Comparison of ENCODE assay signal across 11 cellular contexts in genomic region chr5:140363631-140364471, GRCh38. TPM values are rescaled to one million over a fixed set of nuclear protein-coding genes. Genes with fewer than 3 reads are reported as not detected.
DNase-seq lines count a peak whose midpoint lies in the region; ATAC-seq and TF ChIP-seq lines count a peak whose summit lies in the region.
"Had no signal": no experiment of that assay in that cellular context is flagged by ENCODE, and none has a peak within 500 bp of the region (broad histone marks: within the 10 kb centered on the region; RNA-seq: fewer than 3 reads in every experiment).

No MANE protein-coding gene starts in this region.

- TF ChIP-seq CTCF in PC-9 (conservative IDR thresholded peaks at IDR 0.05) (no peak), epithelial cell of esophagus (IDR thresholded peaks at IDR 0.05; ENCODE audit: insufficient read depth, low read depth, low read length, missing control alignments) (no peak), parathyroid adenoma (IDR thresholded peaks at IDR 0.05) (no peak), body of pancreas (IDR thresholded peaks at IDR 0.05) (no peak)

- intact Hi-C loops in PC-9 (cut with micrococcal nuclease; ENCODE audit: unreplicated experiment) (loop anchor here (1.0 kb wide), 1 partner anchor 356 kb away; no protein-coding TSS in a partner anchor), body of pancreas (cut with DNase I) (no loop called here)

- POLR2A ChIA-PET in PC-9 (lab: Charles Lee; ENCODE audit: unreplicated experiment), result no interaction called here

- H3K9me2 ChIP-seq in PC-9 (ENCODE audit: insufficient read depth), result no peaks in the 10 kb centered on the region

- TF ChIP-seq POLR2A in body of pancreas (IDR thresholded peaks at IDR 0.05), result no peak

- ATAC-seq in HG03521 (IDR thresholded peaks at IDR 0.05; ENCODE audit: unreplicated experiment) (no peak), body of pancreas (no peak)

- H4K20me1 ChIP-seq in PC-9 (ENCODE audit: insufficient read depth), result no peaks in the 10 kb centered on the region

- H3K27me3 ChIP-seq in PC-9 (ENCODE audit: insufficient read depth, low read depth) (no peaks in the 10 kb centered on the region), parathyroid adenoma (ENCODE audit: control insufficient read depth, insufficient read depth, low read length) (no peaks in the 10 kb centered on the region), body of pancreas (no peaks in the 10 kb centered on the region)
- H3K27me3 ChIP-seq: tibial nerve had no signal

- H3K27ac ChIP-seq in PC-9 (no peak overlapping the region), parathyroid adenoma (no peak overlapping the region), body of pancreas (no peak overlapping the region)
- H3K27ac ChIP-seq: tibial nerve had no signal

- H3K4me2 ChIP-seq in PC-9 (peak overlapping the region; percentile 87), parathyroid adenoma (ENCODE audit: low read length) (peak overlapping the region; percentile 70)

- H2AFZ ChIP-seq in PC-9 (peak overlapping the region; percentile 77), parathyroid adenoma (peak overlapping the region; percentile 65)

- DNase-seq in PC-9 (no peak), epithelial cell of esophagus (ENCODE audit: low read depth) (no peak), GM03348 (ENCODE audit: low spot score) (no peak), body of pancreas (no peak), A172 (ENCODE audit: low spot score) (no peak)
- DNase-seq: NCI-H2081 treated with DMSO at 0.1 percent for 48 hours had no signal

- H3K79me2 ChIP-seq in PC-9 (ENCODE audit: low read depth) (no peaks in the 10 kb centered on the region), parathyroid adenoma (no peaks in the 10 kb centered on the region)

- CTCF ChIA-PET in PC-9 (lab: Charles Lee), result interaction anchor here (1.0 to 1.6 kb wide), 2 partner anchors 9 to 124 kb away, joined by 6 to 13 read pairs; no protein-coding TSS in a partner anchor

- BruUV-seq in PC-9 (replicated peaks; lab: Mats Ljungman, UMichigan), result no TSS peak

- H3K9ac ChIP-seq in ES-I3 (ENCODE audit: low read depth, low read length), result peak overlapping the region; percentile 57; the same call in 1 of the 2 replicates
- no peak overlapping the region for H3K9ac ChIP-seq in parathyroid adenoma

- peak overlapping the region; percentile 53; the same call in 1 of the 2 replicates for H3K4me3 ChIP-seq in PC-9
- peak overlapping the region; percentile 36 for H3K4me3 ChIP-seq in epithelial cell of esophagus (ENCODE audit: low read length)
- H3K4me3 ChIP-seq in parathyroid adenoma (ENCODE audit: low read depth, low read length), result peak overlapping the region; percentile 28
- no peak overlapping the region for H3K4me3 ChIP-seq in body of pancreas

- no peaks in the 10 kb centered on the region for H3F3A ChIP-seq in PC-9 (ENCODE audit: insufficient read depth, low read depth)

- no peaks in the 10 kb centered on the region for H3K4me1 ChIP-seq in ES-I3 (ENCODE audit: insufficient read depth, low read length)
- H3K4me1 ChIP-seq in PC-9 (replicated peaks; ENCODE audit: insufficient read depth), result no peaks in the 10 kb centered on the region
- no peaks in the 10 kb centered on the region for H3K4me1 ChIP-seq in parathyroid adenoma
- H3K4me1 ChIP-seq in body of pancreas, result peaks cover 9% of the 10 kb centered on the region

- WGBS in body of pancreas, 2 donors, result 47 to 81% methylated on average over 4 to 20 of the region's 20 CpGs

- H3K9me3 ChIP-seq in ES-I3 (ENCODE audit: control insufficient read depth, insufficient read depth, low read length) (no peaks in the 10 kb centered on the region), PC-9 (ENCODE audit: insufficient read depth, low read depth) (no peaks in the 10 kb centered on the region), parathyroid adenoma (ENCODE audit: control insufficient read depth, low read length) (no peaks in the 10 kb centered on the region), body of pancreas (no peaks in the 10 kb centered on the region)
- H3K9me3 ChIP-seq: tibial nerve had no signal

- H3K36me3 ChIP-seq in ES-I3 (ENCODE audit: insufficient read depth, low read length) (no peaks in the 10 kb centered on the region), PC-9 (ENCODE audit: low read depth) (no peaks in the 10 kb centered on the region), parathyroid adenoma (ENCODE audit: control insufficient read depth, insufficient read depth, low read length) (no peaks in the 10 kb centered on the region), body of pancreas (replicated peaks in 1 of 2; ENCODE audit: insufficient read depth in 1 of 2, low read depth in 2 of 2) (no peaks in the 10 kb centered on the region)
- H3K36me3 ChIP-seq: tibial nerve had no signal

RNA-seq across cellular contexts. Expression of gene SLC4A9, which starts 3.9 kb away (rescaled TPM):
- total RNA-seq in PC-9 (2021) (0.20 and 0.53 TPM in 2 replicates), body of pancreas (not detected)
- not detected in 2 replicates for total RNA-seq in A172 (2014; rRNA removed; shearing (Covaris generic))
- total RNA-seq: renal cortical epithelial cell, tibial nerve had no signal

RNA-seq across cellular contexts. Expression of gene HBEGF, which starts 17.4 kb away (rescaled TPM):
- 8.5 and 9.0 TPM in 2 replicates for total RNA-seq in PC-9 (2021)
- total RNA-seq in body of pancreas, result 1 to 10 TPM; 3.1 to 7.3 TPM
- 9.2 and 17.4 TPM in 2 replicates for total RNA-seq in A172 (2014; rRNA removed; shearing (Covaris generic))

RNA-seq across cellular contexts. Expression of gene ANKHD1, which starts 37.8 kb away (rescaled TPM):
- 90.7 and 109 TPM in 2 replicates for total RNA-seq in PC-9 (2021)
- 100 to 1,000 TPM; 114 to 131 TPM for total RNA-seq in body of pancreas
- 49.3 and 51.3 TPM in 2 replicates for total RNA-seq in A172 (2014; rRNA removed; shearing (Covaris generic))

Comparison
In these comparisons a context has a peak if more than half of its experiments do, and no peak if none do; other contexts are left out.
1. H3K4me3 ChIP-seq: peak in PC-9 (single experiment), epithelial cell of esophagus (single experiment) and parathyroid adenoma (single experiment); none in body of pancreas (0 of 2).